Comparison of ENCODE assay signal across 19 cellular contexts in genomic region chr20:3866464-3866863, GRCh38. TPM values are rescaled to one million over a fixed set of nuclear protein-coding genes. Genes with fewer than 3 reads are reported as not detected.
DNase-seq lines count a peak whose midpoint lies in the region; ATAC-seq and TF ChIP-seq lines count a peak whose summit lies in the region.
"Had no signal": no experiment of that assay in that cellular context is flagged by ENCODE, and none has a peak within 500 bp of the region (broad histone marks: within the 10 kb centered on the region; RNA-seq: fewer than 3 reads in every experiment).

No MANE protein-coding gene starts in this region.

- peak; percentile 7; the same call in 1 of the 2 replicates for ATAC-seq in HCT116
- no peak for ATAC-seq in CD4-positive, alpha-beta T cell (ENCODE audit: poor library complexity)

- TF ChIP-seq RAD21 in HCT116 (IDR thresholded peaks at IDR 0.05; ENCODE audit: low read depth) = no peak

- H3K9me2 ChIP-seq in HCT116 (ENCODE audit: insufficient read depth) = no peaks in the 10 kb centered on the region

- no peaks in the 10 kb centered on the region for H3K9me3 Mint-ChIP-seq in Caco-2 (ENCODE audit: unreplicated experiment)
- no peaks in the 10 kb centered on the region for H3K9me3 Mint-ChIP-seq in MCF 10A (ENCODE audit: unreplicated experiment)
- no peaks in the 10 kb centered on the region for H3K9me3 Mint-ChIP-seq in T-helper 2 cell treated with Interferon-gamma antibody and Interleukin-4, amounts not matched to agents 5 μg/mL and 100 μg/mL, for 36 hours
- H3K9me3 Mint-ChIP-seq in Calu3 (ENCODE audit: low read depth, unreplicated experiment) = no peaks in the 10 kb centered on the region
- H3K9me3 Mint-ChIP-seq in CD4-positive, alpha-beta T cell = no peaks in the 10 kb centered on the region

- H3K27me3 ChIP-seq in Caco-2 (replicated peaks; ENCODE audit: control insufficient read depth, insufficient read depth, low read length) = no peaks in the 10 kb centered on the region
- no peaks in the 10 kb centered on the region for H3K27me3 ChIP-seq in HCT116 (ENCODE audit: insufficient read depth, low read length)
- H3K27me3 ChIP-seq in osteoblast (ENCODE audit: insufficient read depth, low read length) = no peaks in the 10 kb centered on the region
- no peaks in the 10 kb centered on the region for H3K27me3 ChIP-seq in CD4-positive, alpha-beta T cell (ENCODE audit: control insufficient read depth, insufficient read depth, low read length)

- H3K4me3 Mint-ChIP-seq in Caco-2 (ENCODE audit: unreplicated experiment) = no peak overlapping the region
- no peak overlapping the region for H3K4me3 Mint-ChIP-seq in MCF 10A (ENCODE audit: unreplicated experiment)
- H3K4me3 Mint-ChIP-seq in T-helper 2 cell treated with Interferon-gamma antibody and Interleukin-4, amounts not matched to agents 5 μg/mL and 100 μg/mL, for 36 hours = no peak overlapping the region
- H3K4me3 Mint-ChIP-seq in Calu3 (ENCODE audit: low read depth, unreplicated experiment) = no peak overlapping the region
- no peak overlapping the region for H3K4me3 Mint-ChIP-seq in CD4-positive, alpha-beta T cell
- H3K4me3 Mint-ChIP-seq: CD14-positive monocyte, H9 had no signal

- H3K27ac Mint-ChIP-seq in Caco-2 (ENCODE audit: unreplicated experiment) = peak overlapping the region; percentile 23
- H3K27ac Mint-ChIP-seq in MCF 10A (ENCODE audit: low read depth, unreplicated experiment) = peak overlapping the region; percentile 79
- no peak overlapping the region for H3K27ac Mint-ChIP-seq in T-helper 2 cell treated with Interferon-gamma antibody and Interleukin-4, amounts not matched to agents 5 μg/mL and 100 μg/mL, for 36 hours
- no peak overlapping the region for H3K27ac Mint-ChIP-seq in Calu3 (ENCODE audit: unreplicated experiment)
- no peak overlapping the region for H3K27ac Mint-ChIP-seq in CD4-positive, alpha-beta T cell
- H3K27ac Mint-ChIP-seq: H9 had no signal

- peaks cover 8% of the 10 kb centered on the region for H3K4me1 Mint-ChIP-seq in Caco-2 (ENCODE audit: low read depth, unreplicated experiment)
- no peaks in the 10 kb centered on the region for H3K4me1 Mint-ChIP-seq in MCF 10A (ENCODE audit: insufficient read depth, unreplicated experiment)
- H3K4me1 Mint-ChIP-seq in T-helper 2 cell treated with Interferon-gamma antibody and Interleukin-4, amounts not matched to agents 5 μg/mL and 100 μg/mL, for 36 hours (ENCODE audit: low read depth) = no peaks in the 10 kb centered on the region
- no peaks in the 10 kb centered on the region for H3K4me1 Mint-ChIP-seq in Calu3 (ENCODE audit: low read depth, unreplicated experiment)
- peaks cover 4% of the 10 kb centered on the region for H3K4me1 Mint-ChIP-seq in CD4-positive, alpha-beta T cell (ENCODE audit: low read depth)
- H3K4me1 Mint-ChIP-seq: CD14-positive monocyte, H9 had no signal

- H3K9me3 ChIP-seq in Caco-2 (peaks cover 9% of the 10 kb centered on the region; the same call in 1 of the 2 replicates), HCT116 (ENCODE audit: control insufficient read depth in 1 of 2, insufficient read depth in 1 of 2, low read depth in 1 of 2, low read length in 2 of 2) (peaks cover 0 to 7% of the 10 kb centered on the region in 2 experiments; a peak in 1 of 4 replicates), osteoblast (ENCODE audit: low read depth, low read length) (no peaks in the 10 kb centered on the region)
- no peaks in the 10 kb centered on the region for H3K9me3 ChIP-seq in CD4-positive, alpha-beta T cell (ENCODE audit: control insufficient read depth, low read length)

- no peak overlapping the region for H3K9ac ChIP-seq in HCT116 (ENCODE audit: low read length)

- peaks cover 4% of the 10 kb centered on the region; the same call in 1 of the 2 replicates for H3K79me2 ChIP-seq in HCT116 (ENCODE audit: insufficient read depth, low read length)
- H3K79me2 ChIP-seq in osteoblast (ENCODE audit: insufficient read depth, low read length) = peaks cover 4% of the 10 kb centered on the region

- TF ChIP-seq POLR2A in HCT116 (IDR thresholded peaks at IDR 0.05; ENCODE audit: borderline replicate concordance, extremely low read depth, insufficient read depth, insufficient read length) = no peak

- H4K20me1 ChIP-seq in HCT116 (ENCODE audit: insufficient read depth) = no peaks in the 10 kb centered on the region
- peaks cover 19% of the 10 kb centered on the region for H4K20me1 ChIP-seq in osteoblast (ENCODE audit: insufficient read depth, low read length)

- RAD21 ChIA-PET in HCT116 (lab: Charles Lee; ENCODE audit: low non-redundant PET in 1 of 2, low total read pairs in 2 of 2, uncharacterized antibody in 2 of 2, unreplicated experiment in 2 of 2) = no interaction called here

- DNase-seq in Caco-2 (no peak), HCT116 (ENCODE audit: low read depth, low spot score) (no peak), MCF 10A (ENCODE audit: unreplicated experiment) (no peak), osteoblast (ENCODE audit: insufficient read length, low spot score, missing footprints) (peak; percentile 45), Calu3 (no peak)
- DNase-seq in T-helper 2 cell treated with Interferon-gamma antibody and Interleukin-4, amounts not matched to agents 5 μg/mL and 100 μg/mL, for 36 hours (ENCODE audit: low spot score) = no peak
- DNase-seq in CD4-positive, alpha-beta T cell = no peak
- DNase-seq: ACHN, AML-193, DMS53, H9, NCI-H1436, NCI-H2029, NCI-H2171 treated with DMSO at 0.1 percent for 48 hours, NCI-H82, PC-9, Right ventricle myocardium superior had no signal

- no peak overlapping the region for H3K4me3 ChIP-seq in Caco-2 (ENCODE audit: low read depth, low read length)
- H3K4me3 ChIP-seq in HCT116 (replicated peaks in 1 of 2; ENCODE audit: low read depth in 1 of 2, low read length in 2 of 2) = no peak overlapping the region
- no peak overlapping the region for H3K4me3 ChIP-seq in osteoblast (ENCODE audit: insufficient read depth, low read length)
- H3K4me3 ChIP-seq: PC-9, SK-N-MC had no signal

- H3K27me3 Mint-ChIP-seq in Caco-2 (ENCODE audit: insufficient read depth, unreplicated experiment) = no peaks in the 10 kb centered on the region
- H3K27me3 Mint-ChIP-seq in MCF 10A (ENCODE audit: insufficient read depth, unreplicated experiment) = no peaks in the 10 kb centered on the region
- no peaks in the 10 kb centered on the region for H3K27me3 Mint-ChIP-seq in T-helper 2 cell treated with Interferon-gamma antibody and Interleukin-4, amounts not matched to agents 5 μg/mL and 100 μg/mL, for 36 hours (ENCODE audit: low read depth)
- no peaks in the 10 kb centered on the region for H3K27me3 Mint-ChIP-seq in Calu3 (ENCODE audit: unreplicated experiment)
- H3K27me3 Mint-ChIP-seq in CD4-positive, alpha-beta T cell = no peaks in the 10 kb centered on the region

- H2AFZ ChIP-seq in HCT116 (ENCODE audit: low read depth, low read length, poor library complexity, severe bottlenecking) (no peak overlapping the region), osteoblast (ENCODE audit: low read length) (no peak overlapping the region)
- H2AFZ ChIP-seq: PC-9 had no signal

- BruUV-seq in Caco-2 (replicated peaks; lab: Mats Ljungman, UMichigan) = no TSS peak
- BruUV-seq in HCT116 (replicated peaks; lab: Mats Ljungman, UMichigan) = no TSS peak
- BruUV-seq in MCF 10A (replicated peaks; lab: Mats Ljungman, UMichigan) = no TSS peak
- no TSS peak for BruUV-seq in Calu3 (replicated peaks; lab: Mats Ljungman, UMichigan)

- TF ChIP-seq CTCF in Caco-2 (IDR thresholded peaks at IDR 0.05; ENCODE audit: insufficient read depth in 1 of 2, low read depth in 1 of 2, low read length in 1 of 2, severe bottlenecking in 1 of 2, unreplicated experiment in 1 of 2) (no peak), HCT116 (IDR thresholded peaks at IDR 0.05 in 2 of 3, conservative IDR thresholded peaks at IDR 0.05 in 1 of 3; ENCODE audit: borderline replicate concordance in 1 of 3, insufficient read depth in 1 of 3, low read depth in 2 of 3, low read length in 2 of 3) (no peak), MCF 10A (IDR thresholded peaks at IDR 0.05; ENCODE audit: unreplicated experiment) (no peak), osteoblast (IDR thresholded peaks at IDR 0.05; ENCODE audit: extremely low read depth, low read depth, low read length) (no peak), Calu3 (IDR thresholded peaks at IDR 0.05; ENCODE audit: unreplicated experiment) (no peak)
- TF ChIP-seq CTCF in CD4-positive, alpha-beta T cell (IDR thresholded peaks at IDR 0.05) = no peak

- CTCF ChIA-PET in Caco-2 (lab: Charles Lee) (interaction anchor here (0.6 to 1.2 kb wide), 2 partner anchors 8 to 11 kb away, joined by 3 to 8 read pairs; no protein-coding TSS in a partner anchor), HCT116 (lab: Charles Lee) (no interaction called here), MCF 10A (lab: Yijun Ruan, JAX) (interaction anchor here (0.7 to 5.9 kb wide), 6 partner anchors 11 to 187 kb away, joined by 3 to 43 read pairs (median 3); partner anchors contain the start of gene AP5S1), Calu3 (lab: Charles Lee) (no interaction called here)
- CTCF ChIA-PET in CD4-positive, alpha-beta T cell (lab: Charles Lee) = interaction anchor here (0.8 to 1.2 kb wide), 2 partner anchors 11 to 32 kb away, joined by 3 read pairs; no protein-coding TSS in a partner anchor

- H3K27ac ChIP-seq in HCT116 (ENCODE audit: low read depth, low read length) (no peak overlapping the region), osteoblast (ENCODE audit: low read depth, low read length) (no peak overlapping the region)
- H3K27ac ChIP-seq in CD4-positive, alpha-beta T cell (ENCODE audit: low read depth, low read length) = no peak overlapping the region
- H3K27ac ChIP-seq: PC-9, SK-N-MC had no signal

- no peak overlapping the region for H3K4me2 ChIP-seq in HCT116 (ENCODE audit: low read length)
- H3K4me2 ChIP-seq in osteoblast (ENCODE audit: insufficient read depth, low read length) = no peak overlapping the region
- H3K4me2 ChIP-seq: PC-9 had no signal

- H3K36me3 Mint-ChIP-seq in Caco-2 (ENCODE audit: insufficient read depth, unreplicated experiment) (peaks cover 75% of the 10 kb centered on the region), MCF 10A (ENCODE audit: insufficient read depth, unreplicated experiment) (peaks cover 63% of the 10 kb centered on the region), Calu3 (ENCODE audit: insufficient read depth, unreplicated experiment) (peaks cover 45% of the 10 kb centered on the region)
- peaks cover 46% of the 10 kb centered on the region for H3K36me3 Mint-ChIP-seq in T-helper 2 cell treated with Interferon-gamma antibody and Interleukin-4, amounts not matched to agents 5 μg/mL and 100 μg/mL, for 36 hours (ENCODE audit: low read depth)
- peaks cover 60% of the 10 kb centered on the region for H3K36me3 Mint-ChIP-seq in CD4-positive, alpha-beta T cell (ENCODE audit: low read depth)

- H3K36me3 ChIP-seq in Caco-2 (ENCODE audit: control insufficient read depth, insufficient read depth, low read length) (peaks cover 15% of the 10 kb centered on the region), HCT116 (ENCODE audit: control insufficient read depth in 1 of 2, insufficient read depth in 2 of 2, low read length in 2 of 2) (peaks cover 37 to 59% of the 10 kb centered on the region in 2 experiments), osteoblast (ENCODE audit: insufficient read depth, low read length) (peaks cover 67% of the 10 kb centered on the region)

- POLR2A ChIA-PET in Caco-2 (lab: Charles Lee) = interaction anchor here (0.9 kb wide), 1 partner anchor 12 kb away, joined by 10 read pairs; no protein-coding TSS in a partner anchor
- POLR2A ChIA-PET in HCT116 (lab: Charles Lee) = no interaction called here
- POLR2A ChIA-PET in MCF 10A (lab: Yijun Ruan, JAX) = interaction anchor here (0.9 to 2.2 kb wide), 5 partner anchors 9 to 54 kb away, joined by 3 to 8 read pairs (median 3); partner anchors contain the start of gene MAVS
- POLR2A ChIA-PET in CD4-positive, alpha-beta T cell (lab: Charles Lee) = no interaction called here

- H3K4me1 ChIP-seq in Caco-2 = peaks cover 8% of the 10 kb centered on the region; the same call in 1 of the 2 replicates
- no peaks in the 10 kb centered on the region for H3K4me1 ChIP-seq in HCT116 (ENCODE audit: control insufficient read depth in 1 of 2, insufficient read depth in 2 of 2, low read length in 2 of 2)
- H3K4me1 ChIP-seq in osteoblast (ENCODE audit: insufficient read depth, low read length) = no peaks in the 10 kb centered on the region

- intact Hi-C loops in Caco-2 (cut with micrococcal nuclease; ENCODE audit: unreplicated experiment) = no loop called here
- intact Hi-C loops in HCT116 (cut with micrococcal nuclease) = no loop called here
- intact Hi-C loops in MCF 10A (cut with micrococcal nuclease) = no loop called here
- intact Hi-C loops in Calu3 (cut with micrococcal nuclease; ENCODE audit: unreplicated experiment) = no loop called here
- intact Hi-C loops in CD4-positive, alpha-beta T cell (cut with DNase I, micrococcal nuclease) = no loop called here

RNA-seq across cellular contexts. Expression of gene MAVS, which starts 19.8 kb away (rescaled TPM):
- 49.3 and 56.4 TPM in 2 replicates for total RNA-seq in Caco-2 (2022)
- total RNA-seq in HCT116 (2021; ENCODE audit: unreplicated experiment) = 60.1 TPM
- 26.2 and 34.2 TPM in 2 replicates for polyA plus RNA-seq in HCT116 (2012)
- total RNA-seq in MCF 10A (2022) = 31.7 and 39.7 TPM in 2 replicates
- total RNA-seq in osteoblast = 32.1 and 32.2 TPM in 2 replicates
- total RNA-seq in Calu3 (2022) = 29.8 and 32.1 TPM in 2 replicates
- 10 to 100 TPM; 13.6 to 14.7 TPM for total RNA-seq in CD4-positive, alpha-beta T cell

RNA-seq across cellular contexts. Expression of gene PANK2, which starts 22.7 kb away (rescaled TPM):
- total RNA-seq in Caco-2 (2022) = 55.8 and 58.3 TPM in 2 replicates
- total RNA-seq in HCT116 (2021; ENCODE audit: unreplicated experiment) = 41.6 TPM
- 17.8 and 21.2 TPM in 2 replicates for polyA plus RNA-seq in HCT116 (2012)
- total RNA-seq in MCF 10A (2022) = 29.2 and 32.8 TPM in 2 replicates
- total RNA-seq in osteoblast = 57.2 and 60.4 TPM in 2 replicates
- total RNA-seq in Calu3 (2022) = 37.9 TPM in 2 replicates
- total RNA-seq in CD4-positive, alpha-beta T cell = 10 to 100 TPM; 49.0 to 51.1 TPM

RNA-seq across cellular contexts. Expression of gene AP5S1, which starts 46.1 kb away (rescaled TPM):
- total RNA-seq in Caco-2 (2022) (14.9 and 17.3 TPM in 2 replicates), HCT116 (2021; ENCODE audit: unreplicated experiment) (12.1 TPM), MCF 10A (2022) (15.8 and 19.2 TPM in 2 replicates), osteoblast (23.9 and 25.3 TPM in 2 replicates), Calu3 (2022) (7.2 and 9.5 TPM in 2 replicates)
- 8.7 and 9.0 TPM in 2 replicates for polyA plus RNA-seq in HCT116 (2012)
- 1 to 10 TPM; 6.0 TPM for total RNA-seq in CD4-positive, alpha-beta T cell

Comparison
In these comparisons a context has a peak if more than half of its experiments do, and no peak if none do; other contexts are left out.
1. H3K27ac Mint-ChIP-seq: peak in Caco-2 (single experiment) and MCF 10A (single experiment); none in T-helper 2 cell treated with Interferon-gamma antibody and Interleukin-4, amounts not matched to agents 5 μg/mL and 100 μg/mL, for 36 hours (single experiment), Calu3 (single experiment) and CD4-positive, alpha-beta T cell (single experiment).
2. CTCF ChIA-PET loops: an anchor here in Caco-2 (0.6 to 1.2 kb wide), MCF 10A (0.7 to 5.9 kb wide) and CD4-positive, alpha-beta T cell (0.8 to 1.2 kb wide); none called in HCT116 and Calu3.
3. POLR2A ChIA-PET loops: an anchor here in Caco-2 (0.9 kb wide) and MCF 10A (0.9 to 2.2 kb wide); none called in HCT116 and CD4-positive, alpha-beta T cell.